8 cellular contexts compared by ENCODE assay signal in the genomic region with DNA sequence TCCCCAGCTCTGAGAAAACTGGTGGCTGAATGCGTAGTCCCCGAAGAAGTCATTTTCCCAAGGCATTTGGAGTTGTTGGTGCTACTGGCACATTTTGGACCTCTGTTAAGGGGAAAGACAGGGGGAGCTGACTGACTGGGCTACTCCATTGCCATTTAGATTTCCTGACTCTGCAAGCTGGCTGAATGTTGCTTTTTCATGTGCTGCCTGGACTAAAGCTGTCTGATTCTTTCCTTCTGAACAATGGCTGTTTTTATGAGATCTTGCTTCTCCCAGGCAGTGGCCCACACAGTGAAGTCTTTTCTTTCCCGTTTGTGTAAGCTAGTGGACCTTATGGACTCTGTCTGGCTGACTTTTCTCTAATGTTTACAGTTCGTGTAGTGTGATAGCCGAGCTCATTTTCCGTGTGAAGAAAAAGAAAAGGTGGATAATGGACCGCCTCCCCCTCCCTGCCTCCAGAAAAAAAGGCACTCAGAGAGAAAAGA. TPM values are rescaled to one million over a fixed set of nuclear protein-coding genes. Genes with fewer than 3 reads are reported as not detected.
A peak's percentile ranks its signal among the peaks of the same experiment; 100 is the strongest.
DNase-seq lines count a peak whose midpoint lies in the region; ATAC-seq and TF ChIP-seq lines count a peak whose summit lies in the region.

No MANE protein-coding gene starts in this region.

- DNase-seq in NCI-H146 (lab: John Stamatoyannopoulos, UW) (peak; percentile 34), endodermal cell (no peak), lung (ENCODE audit: low spot score) (no peak), GM13976 (ENCODE audit: low spot score) (no peak), kidney tubule cell (ENCODE audit: low spot score) (no peak), NCI-H446 treated with DMSO at 0.1 percent for 48 hours (lab: John Stamatoyannopoulos, UW) (no peak)
- DNase-seq in stimulated activated effector memory CD8-positive, alpha-beta T cell treated with anti-CD3 and anti-CD28 coated beads, Interleukin-12 subunit alpha, Interleukin-12 subunit beta, amount 100 ng/mL, for 72 hours (ENCODE audit: low spot score in 2 of 2) = no peak

- H3K9ac ChIP-seq in endodermal cell (ENCODE audit: extremely low read depth, low read length, poor library complexity, severe bottlenecking) = no peak overlapping the region

- H3K27ac ChIP-seq in endodermal cell (ENCODE audit: low read depth, low read length) (peak overlapping the region; percentile 99), lung (ENCODE audit: low read depth in 1 of 2, low read length in 1 of 2) (peak overlapping the region; percentile 82 to 90)

- H3K4me1 ChIP-seq in endodermal cell (ENCODE audit: control insufficient read depth, insufficient read depth, low read length) = peaks cover 20% of the 10 kb centered on the region
- H3K4me1 ChIP-seq in lung (ENCODE audit: control insufficient read depth in 2 of 2, insufficient read depth in 2 of 2, low read length in 2 of 2) = peaks cover 20 to 44% of the 10 kb centered on the region in 2 donors

- no peak overlapping the region for H3K4me3 ChIP-seq in endodermal cell (ENCODE audit: low read length)
- no peak overlapping the region for H3K4me3 ChIP-seq in lung

- TF ChIP-seq CTCF in endodermal cell (conservative IDR thresholded peaks at IDR 0.05) (no peak), lung (IDR thresholded peaks at IDR 0.05; ENCODE audit: control extremely low read depth, extremely low read depth) (no peak), GM13976 (IDR thresholded peaks at IDR 0.05; ENCODE audit: borderline replicate concordance, control extremely low read depth, extremely low read depth, insufficient read depth, missing control alignments) (no peak)

- H3K9me3 Mint-ChIP-seq in endodermal cell = no peaks in the 10 kb centered on the region
- no peaks in the 10 kb centered on the region for H3K9me3 Mint-ChIP-seq in stimulated activated effector memory CD8-positive, alpha-beta T cell treated with anti-CD3 and anti-CD28 coated beads, Interleukin-12 subunit alpha, Interleukin-12 subunit beta, amount 100 ng/mL, for 72 hours

- no peaks in the 10 kb centered on the region for H3K27me3 Mint-ChIP-seq in endodermal cell (ENCODE audit: insufficient read depth)

- ATAC-seq in lung (ENCODE audit: insufficient read depth, low FRiP score) (peak; percentile 45), HG02852 (IDR thresholded peaks at IDR 0.05; ENCODE audit: unreplicated experiment) (no peak)
- no peak for ATAC-seq in stimulated activated effector memory CD8-positive, alpha-beta T cell treated with anti-CD3 and anti-CD28 coated beads, Interleukin-12 subunit alpha, Interleukin-12 subunit beta, amount 100 ng/mL, for 72 hours

- H3K27ac Mint-ChIP-seq in endodermal cell = peak overlapping the region; percentile 4
- H3K27ac Mint-ChIP-seq in stimulated activated effector memory CD8-positive, alpha-beta T cell treated with anti-CD3 and anti-CD28 coated beads, Interleukin-12 subunit alpha, Interleukin-12 subunit beta, amount 100 ng/mL, for 72 hours = peak overlapping the region; percentile 8

- H3K36me3 Mint-ChIP-seq in endodermal cell (ENCODE audit: low read depth) = no peaks in the 10 kb centered on the region
- no peaks in the 10 kb centered on the region for H3K36me3 Mint-ChIP-seq in stimulated activated effector memory CD8-positive, alpha-beta T cell treated with anti-CD3 and anti-CD28 coated beads, Interleukin-12 subunit alpha, Interleukin-12 subunit beta, amount 100 ng/mL, for 72 hours

- 73 to 92% methylated on average over 2 to 6 of the region's 7 CpGs for WGBS in endodermal cell (ENCODE audit: insufficient coverage in 1 of 2, insufficient read length in 1 of 2), 2 experiments
- WGBS in lung, 2 donors = 51 to 67% methylated on average over 7 of the region's 7 CpGs

- peaks cover 43% of the 10 kb centered on the region for H3K4me1 Mint-ChIP-seq in endodermal cell
- H3K4me1 Mint-ChIP-seq in stimulated activated effector memory CD8-positive, alpha-beta T cell treated with anti-CD3 and anti-CD28 coated beads, Interleukin-12 subunit alpha, Interleukin-12 subunit beta, amount 100 ng/mL, for 72 hours = peaks cover 39% of the 10 kb centered on the region

- H3K36me3 ChIP-seq in endodermal cell (ENCODE audit: control insufficient read depth, insufficient read depth, low read length) (no peaks in the 10 kb centered on the region), lung (ENCODE audit: control insufficient read depth in 2 of 2, insufficient read depth in 2 of 2, low read length in 2 of 2) (no peaks in the 10 kb centered on the region)

- no peak overlapping the region for H3K4me3 Mint-ChIP-seq in endodermal cell
- no peak overlapping the region for H3K4me3 Mint-ChIP-seq in stimulated activated effector memory CD8-positive, alpha-beta T cell treated with anti-CD3 and anti-CD28 coated beads, Interleukin-12 subunit alpha, Interleukin-12 subunit beta, amount 100 ng/mL, for 72 hours

- in situ Hi-C loops in GM13976 (cut with MboI; ENCODE audit: low sequenced_read_pairs, unreplicated experiment) = no loop called here

- H3K9me3 ChIP-seq in endodermal cell (ENCODE audit: control insufficient read depth, low read length) (no peaks in the 10 kb centered on the region), lung (ENCODE audit: control insufficient read depth in 2 of 2, insufficient read depth in 1 of 2, low read length in 1 of 2) (no peaks in the 10 kb centered on the region)

- H3K27me3 ChIP-seq in endodermal cell (ENCODE audit: control insufficient read depth, insufficient read depth, low read length, poor library complexity, severe bottlenecking) (no peaks in the 10 kb centered on the region), lung (ENCODE audit: control insufficient read depth, insufficient read depth) (no peaks in the 10 kb centered on the region)

RNA-seq across cellular contexts. Expression of a gene that starts 38.2 kb away (rescaled TPM):
- total RNA-seq in endodermal cell (10 to 100 TPM; 29.8 to 31.0 TPM), lung (10 to 100 TPM; 45.3 to 65.4 TPM)
- polyA plus RNA-seq in endodermal cell (2013, experiment 1 of 2) = 44.2 TPM
- 40.5 TPM for polyA plus RNA-seq in endodermal cell (2013, experiment 2 of 2)
- polyA plus RNA-seq in lung = 10 to 100 TPM; 18.2 to 19.6 TPM
